ENCODE assay signal across 8 cellular contexts in genomic region chr20:59005523-59006166, GRCh38. TPM values are rescaled to one million over a fixed set of nuclear protein-coding genes. Genes with fewer than 3 reads are reported as not detected.
A peak's percentile ranks its signal among the peaks of the same experiment; 100 is the strongest.
DNase-seq lines count a peak whose midpoint lies in the region; ATAC-seq and TF ChIP-seq lines count a peak whose summit lies in the region.

No MANE protein-coding gene starts in this region.

- H3K27me3 ChIP-seq in left lung = no peaks in the 10 kb centered on the region

- CTCF ChIA-PET in activated CD4-positive, alpha-beta T cell treated with anti-CD3 and anti-CD28 coated beads for 36 hours (lab: Charles Lee) = no interaction called here
- CTCF ChIA-PET in GM10248 (lab: Yijun Ruan, JAX) = interaction anchor here (1.2 to 1.8 kb wide), 2 partner anchors 26 to 354 kb away, joined by 3 to 5 read pairs; partner anchors contain the start of genes ATP5F1E and STX16

- no peaks in the 10 kb centered on the region for H3K27me3 Mint-ChIP-seq in activated CD4-positive, alpha-beta T cell treated with anti-CD3 and anti-CD28 coated beads for 36 hours

- H3K4me3 ChIP-seq in left lung = peak overlapping the region; percentile 53 to 87

- H3K27ac ChIP-seq in left lung = peak overlapping the region; percentile 84 to 97
- H3K27ac ChIP-seq in substantia nigra (ENCODE audit: low read depth, low read length, poor library complexity, severe bottlenecking) = peak overlapping the region; percentile 78

- POLR2A ChIA-PET in activated CD4-positive, alpha-beta T cell treated with anti-CD3 and anti-CD28 coated beads for 36 hours (lab: Charles Lee) = no interaction called here
- POLR2A ChIA-PET in GM10248 (lab: Yijun Ruan, JAX) = interaction anchor here (1.1 kb wide), 1 partner anchor 26 kb away, joined by 5 read pairs; the partner anchor contains the start of gene ATP5F1E

- no peak for ATAC-seq in activated CD4-positive, alpha-beta T cell treated with anti-CD3 and anti-CD28 coated beads for 36 hours
- peak in 1 of 2 donors; percentile 6 for ATAC-seq in activated naive CD4-positive, alpha-beta T cell treated with anti-CD3 and anti-CD28 coated beads, Interleukin-2, amount 50 U/mL, for 72 hours
- no peak for ATAC-seq in left lung

- intact Hi-C loops in activated CD4-positive, alpha-beta T cell treated with anti-CD3 and anti-CD28 coated beads for 36 hours (cut with DNase I, micrococcal nuclease) = no loop called here
- intact Hi-C loops in left lung (cut with DNase I) = no loop called here

- TF ChIP-seq CTCF in left lung (IDR thresholded peaks at IDR 0.05) = no peak
- no peak for TF ChIP-seq CTCF in GM10248 (IDR thresholded peaks at IDR 0.05; ENCODE audit: control extremely low read depth, extremely low read depth, low read depth, missing control alignments)

- H3K4me1 Mint-ChIP-seq in activated CD4-positive, alpha-beta T cell treated with anti-CD3 and anti-CD28 coated beads for 36 hours = peaks cover 31% of the 10 kb centered on the region

- H3K27ac Mint-ChIP-seq in activated CD4-positive, alpha-beta T cell treated with anti-CD3 and anti-CD28 coated beads for 36 hours = peak overlapping the region; percentile 79
- H3K27ac Mint-ChIP-seq in activated naive CD4-positive, alpha-beta T cell treated with anti-CD3 and anti-CD28 coated beads, Interleukin-2, amount 50 U/mL, for 72 hours = peak overlapping the region; percentile 73 to 92

- peak overlapping the region; percentile 69 for H3K4me3 Mint-ChIP-seq in activated CD4-positive, alpha-beta T cell treated with anti-CD3 and anti-CD28 coated beads for 36 hours

- H3K36me3 Mint-ChIP-seq in activated CD4-positive, alpha-beta T cell treated with anti-CD3 and anti-CD28 coated beads for 36 hours (ENCODE audit: low read depth) = peaks cover 12% of the 10 kb centered on the region
- peaks cover 0 to 14% of the 10 kb centered on the region in 2 donors for H3K36me3 Mint-ChIP-seq in activated naive CD4-positive, alpha-beta T cell treated with anti-CD3 and anti-CD28 coated beads, Interleukin-2, amount 50 U/mL, for 72 hours

- H3K9me3 ChIP-seq in left lung = no peaks in the 10 kb centered on the region

- H3K36me3 ChIP-seq in left lung = peaks cover 0 to 34% of the 10 kb centered on the region in 2 donors

- no peaks in the 10 kb centered on the region for H3K9me3 Mint-ChIP-seq in activated CD4-positive, alpha-beta T cell treated with anti-CD3 and anti-CD28 coated beads for 36 hours (ENCODE audit: low read depth)
- H3K9me3 Mint-ChIP-seq in activated naive CD4-positive, alpha-beta T cell treated with anti-CD3 and anti-CD28 coated beads, Interleukin-2, amount 50 U/mL, for 72 hours = no peaks in the 10 kb centered on the region

- peaks cover 30 to 77% of the 10 kb centered on the region in 2 donors for H3K4me1 ChIP-seq in left lung

- DNase-seq in activated CD4-positive, alpha-beta T cell treated with anti-CD3 and anti-CD28 coated beads for 36 hours = no peak
- DNase-seq in activated CD4-positive, alpha-beta T cell treated with anti-CD3 and anti-CD28 coated beads, Interleukin-2, amount 50 U/mL, for 48 hours = no peak
- DNase-seq in activated naive CD4-positive, alpha-beta T cell treated with anti-CD3 and anti-CD28 coated beads, Interleukin-2, amount 50 U/mL, for 72 hours (ENCODE audit: low spot score in 2 of 2) = no peak
- DNase-seq in left lung = no peak
- DNase-seq in substantia nigra (lab: John Stamatoyannopoulos, UW) = no peak
- no peak for DNase-seq in GM10248 (ENCODE audit: extremely low spot score)
- DNase-seq in NCI-H82 (lab: John Stamatoyannopoulos, UW) = no peak
- no peak for DNase-seq in NCI-H524 treated with DMSO at 0.1 percent for 48 hours (lab: John Stamatoyannopoulos, UW)

RNA-seq across cellular contexts. Expression of gene CTSZ, which starts 1.4 kb away (rescaled TPM):
- total RNA-seq in activated CD4-positive, alpha-beta T cell treated with anti-CD3 and anti-CD28 coated beads for 36 hours = 10 to 100 TPM; 26.6 to 29.4 TPM
- 10 to 100 TPM; 36.3 to 37.1 TPM for total RNA-seq in activated naive CD4-positive, alpha-beta T cell treated with anti-CD3 and anti-CD28 coated beads, Interleukin-2, amount 50 U/mL, for 72 hours
- 100 to 1,000 TPM; 452 to 479 TPM for total RNA-seq in left lung

RNA-seq across cellular contexts. Expression of gene TUBB1, which starts 13.6 kb away (rescaled TPM):
- not detected for total RNA-seq in activated CD4-positive, alpha-beta T cell treated with anti-CD3 and anti-CD28 coated beads for 36 hours
- total RNA-seq in activated naive CD4-positive, alpha-beta T cell treated with anti-CD3 and anti-CD28 coated beads, Interleukin-2, amount 50 U/mL, for 72 hours = under 1 TPM in 1 of 2 donors, not detected in 1; 0.09 TPM
- total RNA-seq in left lung = 1 to 10 TPM; 2.0 to 3.6 TPM

RNA-seq across cellular contexts. Expression of gene NELFCD, which starts 24.6 kb away (rescaled TPM):
- 100 to 1,000 TPM; 111 to 121 TPM for total RNA-seq in activated CD4-positive, alpha-beta T cell treated with anti-CD3 and anti-CD28 coated beads for 36 hours
- 100 to 1,000 TPM; 123 to 159 TPM for total RNA-seq in activated naive CD4-positive, alpha-beta T cell treated with anti-CD3 and anti-CD28 coated beads, Interleukin-2, amount 50 U/mL, for 72 hours
- 10 to 100 TPM; 48.3 to 53.5 TPM for total RNA-seq in left lung

RNA-seq across cellular contexts. Expression of gene ATP5F1E, which starts 26.5 kb away (rescaled TPM):
- total RNA-seq in activated CD4-positive, alpha-beta T cell treated with anti-CD3 and anti-CD28 coated beads for 36 hours = 10 to 100 TPM; 63.5 to 76.1 TPM
- 10 to 100 TPM; 63.2 to 76.7 TPM for total RNA-seq in activated naive CD4-positive, alpha-beta T cell treated with anti-CD3 and anti-CD28 coated beads, Interleukin-2, amount 50 U/mL, for 72 hours
- total RNA-seq in left lung = 10 to 100 TPM; 75.5 to 90.7 TPM

RNA-seq across cellular contexts. Expression of gene PRELID3B, which starts 36.9 kb away (rescaled TPM):
- total RNA-seq in activated CD4-positive, alpha-beta T cell treated with anti-CD3 and anti-CD28 coated beads for 36 hours = 100 to 1,000 TPM; 148 to 196 TPM
- 100 to 1,000 TPM; 118 to 170 TPM for total RNA-seq in activated naive CD4-positive, alpha-beta T cell treated with anti-CD3 and anti-CD28 coated beads, Interleukin-2, amount 50 U/mL, for 72 hours
- 10 to 100 TPM; 55.7 to 56.3 TPM for total RNA-seq in left lung

Comparison
In these comparisons a context has a peak if more than half of its experiments do, and no peak if none do; other contexts are left out.
1. RNA of gene CTSZ, which starts 1.4 kb away (total RNA-seq): 452 to 479 TPM in left lung; 36.3 to 37.1 TPM in activated naive CD4-positive, alpha-beta T cell treated with anti-CD3 and anti-CD28 coated beads, Interleukin-2, amount 50 U/mL, for 72 hours and 26.6 to 29.4 TPM in activated CD4-positive, alpha-beta T cell treated with anti-CD3 and anti-CD28 coated beads for 36 hours; every median in the first group is over 10 times any median in the second.